Comparison of ENCODE assay signal across 1 cellular context in genomic region chr2:227597993-227598392, GRCh38.
TF ChIP-seq lines count a peak whose summit lies in the region.

No MANE protein-coding gene starts in this region.

TF ChIP-seq in HepG2, 621 proteins besides CTCF, POLR2A, EP300 and RAD21:
- peak; percentile 72 for TF ChIP-seq FOSL2 (CRISPR knock-in tag; IDR thresholded peaks at IDR 0.05)
- TF ChIP-seq STAT5B (CRISPR knock-in tag; IDR thresholded peaks at IDR 0.05): no peak
- no peak for TF ChIP-seq ZNF24 (IDR thresholded peaks at IDR 0.05)
- no peak for TF ChIP-seq ETV5 (CRISPR knock-in tag; IDR thresholded peaks at IDR 0.05; ENCODE audit: borderline replicate concordance)
- TF ChIP-seq FLYWCH1 (CRISPR knock-in tag; IDR thresholded peaks at IDR 0.05): no peak
- no peak for TF ChIP-seq TARDBP (CRISPR knock-in tag; IDR thresholded peaks at IDR 0.05)
- TF ChIP-seq HOXA5 (CRISPR knock-in tag; IDR thresholded peaks at IDR 0.05): no peak
TF ChIP-seq in HepG2: peak in this region for 1.
